10 cellular contexts compared by ENCODE assay signal in genomic region chr1:19650416-19651140, GRCh38. TPM values are rescaled to one million over a fixed set of nuclear protein-coding genes. Genes with fewer than 3 reads are reported as not detected.
DNase-seq lines count a peak whose midpoint lies in the region; ATAC-seq and TF ChIP-seq lines count a peak whose summit lies in the region.
"Had no signal": no experiment of that assay in that cellular context is flagged by ENCODE, and none has a peak within 500 bp of the region (broad histone marks: within the 10 kb centered on the region; RNA-seq: fewer than 3 reads in every experiment).

No MANE protein-coding gene starts in this region.

- peaks cover 6% of the 10 kb centered on the region for H3K36me3 Mint-ChIP-seq in Caco-2 (ENCODE audit: insufficient read depth, unreplicated experiment)
- H3K36me3 Mint-ChIP-seq in stimulated activated memory B cell treated with anti-CD40 and anti-IgM and Interleukin-4, amounts not matched to agents 10 μg/mL and 1 μg/mL and 100 μg/mL, for 72 hours: no peaks in the 10 kb centered on the region
- H3K36me3 Mint-ChIP-seq: activated CD8-positive, alpha-beta memory T cell treated with anti-CD3 and anti-CD28 coated beads, Interleukin-2, amount 10 ng/mL, durations not matched to agents 7 days and 5 days had no signal

- H3K4me3 ChIP-seq in Peyer's patch: peak overlapping the region in 1 of 4 donors; percentile 91
- H3K4me3 ChIP-seq in lower lobe of right lung: peak overlapping the region; percentile 0
- no peak overlapping the region for H3K4me3 ChIP-seq in thymus (ENCODE audit: low read length)
- no peak overlapping the region for H3K4me3 ChIP-seq in Caco-2 (ENCODE audit: low read depth, low read length)
- H3K4me3 ChIP-seq: SK-N-MC had no signal

- no peaks in the 10 kb centered on the region for H3K9me3 Mint-ChIP-seq in Caco-2 (ENCODE audit: unreplicated experiment)
- no peaks in the 10 kb centered on the region for H3K9me3 Mint-ChIP-seq in stimulated activated memory B cell treated with anti-CD40 and anti-IgM and Interleukin-4, amounts not matched to agents 10 μg/mL and 1 μg/mL and 100 μg/mL, for 72 hours
- H3K9me3 Mint-ChIP-seq: central memory CD8-positive, alpha-beta T cell had no signal

- H3K27ac Mint-ChIP-seq in Caco-2 (ENCODE audit: unreplicated experiment): no peak overlapping the region
- H3K27ac Mint-ChIP-seq in stimulated activated memory B cell treated with anti-CD40 and anti-IgM and Interleukin-4, amounts not matched to agents 10 μg/mL and 1 μg/mL and 100 μg/mL, for 72 hours: no peak overlapping the region
- H3K27ac Mint-ChIP-seq: activated CD8-positive, alpha-beta memory T cell treated with anti-CD3 and anti-CD28 coated beads, Interleukin-2, amount 10 ng/mL, durations not matched to agents 7 days and 5 days had no signal

- H3K27me3 ChIP-seq in Peyer's patch (no peaks in the 10 kb centered on the region), lower lobe of right lung (ENCODE audit: low read depth) (peaks cover 6% of the 10 kb centered on the region), thymus (ENCODE audit: control insufficient read depth, insufficient read depth) (peaks cover 11% of the 10 kb centered on the region), Caco-2 (replicated peaks; ENCODE audit: control insufficient read depth, insufficient read depth, low read length) (no peaks in the 10 kb centered on the region)

- ATAC-seq in lower lobe of right lung: no peak
- ATAC-seq in stimulated activated memory B cell treated with anti-CD40 and anti-IgM and Interleukin-4, amounts not matched to agents 10 μg/mL and 1 μg/mL and 100 μg/mL, for 72 hours: no peak
- no peak for ATAC-seq in GM18907 (IDR thresholded peaks at IDR 0.05; ENCODE audit: unreplicated experiment)

- no TSS peak for BruUV-seq in Caco-2 (replicated peaks; lab: Mats Ljungman, UMichigan)

- H3K9me3 ChIP-seq in Peyer's patch (no peaks in the 10 kb centered on the region), lower lobe of right lung (no peaks in the 10 kb centered on the region), thymus (ENCODE audit: control insufficient read depth) (peaks cover 1% of the 10 kb centered on the region), Caco-2 (no peaks in the 10 kb centered on the region)

- POLR2A ChIA-PET in Caco-2 (lab: Charles Lee): no interaction called here

- H3K36me3 ChIP-seq in Peyer's patch: peaks cover 0 to 12% (median 0%) of the 10 kb centered on the region in 3 donors
- peaks cover 6% of the 10 kb centered on the region for H3K36me3 ChIP-seq in lower lobe of right lung
- H3K36me3 ChIP-seq in thymus (ENCODE audit: control insufficient read depth, insufficient read depth): no peaks in the 10 kb centered on the region
- no peaks in the 10 kb centered on the region for H3K36me3 ChIP-seq in Caco-2 (ENCODE audit: control insufficient read depth, insufficient read depth, low read length)

- no peak for TF ChIP-seq POLR2A in Peyer's patch (IDR thresholded peaks at IDR 0.05)

- intact Hi-C loops in lower lobe of right lung (cut with DNase I) (no loop called here), Caco-2 (cut with micrococcal nuclease; ENCODE audit: unreplicated experiment) (loop anchor here (5.0 kb wide), 2 partner anchors 163 to 203 kb away; partner anchors contain the start of gene CAPZB)

- WGBS in thymus: 73% methylated on average over 12 of the region's 12 CpGs

- DNase-seq in Peyer's patch (peak in 1 of 3 donors; percentile 53), lower lobe of right lung (no peak), Caco-2 (no peak)

- no peaks in the 10 kb centered on the region for H3K27me3 Mint-ChIP-seq in Caco-2 (ENCODE audit: insufficient read depth, unreplicated experiment)
- H3K27me3 Mint-ChIP-seq in stimulated activated memory B cell treated with anti-CD40 and anti-IgM and Interleukin-4, amounts not matched to agents 10 μg/mL and 1 μg/mL and 100 μg/mL, for 72 hours: peaks cover 54% of the 10 kb centered on the region
- H3K27me3 Mint-ChIP-seq: activated CD8-positive, alpha-beta memory T cell treated with anti-CD3 and anti-CD28 coated beads, Interleukin-2, amount 10 ng/mL, durations not matched to agents 7 days and 5 days; central memory CD8-positive, alpha-beta T cell had no signal

- H3K4me1 ChIP-seq in Peyer's patch (peaks cover 0 to 82% (median 10%) of the 10 kb centered on the region in 4 donors), lower lobe of right lung (peaks cover 50% of the 10 kb centered on the region), thymus (ENCODE audit: control insufficient read depth, insufficient read depth, low read length) (no peaks in the 10 kb centered on the region), Caco-2 (no peaks in the 10 kb centered on the region)

- H3K4me3 Mint-ChIP-seq in Caco-2 (ENCODE audit: unreplicated experiment): no peak overlapping the region
- H3K4me3 Mint-ChIP-seq in stimulated activated memory B cell treated with anti-CD40 and anti-IgM and Interleukin-4, amounts not matched to agents 10 μg/mL and 1 μg/mL and 100 μg/mL, for 72 hours: no peak overlapping the region
- H3K4me3 Mint-ChIP-seq: activated CD8-positive, alpha-beta memory T cell treated with anti-CD3 and anti-CD28 coated beads, Interleukin-2, amount 10 ng/mL, durations not matched to agents 7 days and 5 days; central memory CD8-positive, alpha-beta T cell had no signal

- TF ChIP-seq CTCF in Peyer's patch (IDR thresholded peaks at IDR 0.05) (no peak), lower lobe of right lung (IDR thresholded peaks at IDR 0.05) (no peak), Caco-2 (IDR thresholded peaks at IDR 0.05; ENCODE audit: insufficient read depth in 1 of 2, low read depth in 1 of 2, low read length in 1 of 2, severe bottlenecking in 1 of 2, unreplicated experiment in 1 of 2) (no peak)

- CTCF ChIA-PET in Caco-2 (lab: Charles Lee): interaction anchor here (0.6 to 1.9 kb wide), 10 partner anchors 10 to 308 kb away, joined by 3 to 5 read pairs (median 4); no protein-coding TSS in a partner anchor

- H3K4me1 Mint-ChIP-seq in Caco-2 (ENCODE audit: low read depth, unreplicated experiment): no peaks in the 10 kb centered on the region
- H3K4me1 Mint-ChIP-seq in stimulated activated memory B cell treated with anti-CD40 and anti-IgM and Interleukin-4, amounts not matched to agents 10 μg/mL and 1 μg/mL and 100 μg/mL, for 72 hours: peaks cover 37% of the 10 kb centered on the region

- H3K27ac ChIP-seq in Peyer's patch: peak overlapping the region; percentile 35 to 62 (median 56)
- peak overlapping the region; percentile 26 for H3K27ac ChIP-seq in cingulate gyrus (ENCODE audit: low read depth, low read length)
- H3K27ac ChIP-seq in lower lobe of right lung: peak overlapping the region; percentile 53
- H3K27ac ChIP-seq in thymus (ENCODE audit: low read depth): peak overlapping the region; percentile 49
- H3K27ac ChIP-seq: SK-N-MC had no signal

RNA-seq across cellular contexts. Expression of gene NBL1, which starts 6.5 kb away (rescaled TPM):
- total RNA-seq in Peyer's patch: 100 to 1,000 TPM; 187 to 348 (median 289) TPM
- total RNA-seq in lower lobe of right lung: 126 TPM
- polyA plus RNA-seq in thymus: 47.6 TPM
- 23.0 and 24.0 TPM in 2 replicates for total RNA-seq in Caco-2 (2022)

RNA-seq across cellular contexts. Expression of gene HTR6, which starts 14.1 kb away (rescaled TPM):
- under 1 TPM in 1 of 4 donors, not detected in 3; 0.88 TPM for total RNA-seq in Peyer's patch
- total RNA-seq in lower lobe of right lung: not detected
- 0.02 TPM for polyA plus RNA-seq in thymus
- total RNA-seq in Caco-2 (2022): not detected in 2 replicates
- total RNA-seq: activated CD8-positive, alpha-beta memory T cell treated with anti-CD3 and anti-CD28 coated beads, Interleukin-2, amount 10 ng/mL, durations not matched to agents 7 days and 5 days had no signal
